In genomic region chr11:11536650-11537049, GRCh38 we compare ENCODE assay signal across 22 cellular contexts.
DNase-seq lines count a peak whose midpoint lies in the region; ATAC-seq and TF ChIP-seq lines count a peak whose summit lies in the region.
"Had no signal": no experiment of that assay in that cellular context is flagged by ENCODE, and none has a peak within 500 bp of the region (broad histone marks: within the 10 kb centered on the region; RNA-seq: fewer than 3 reads in every experiment).

No MANE protein-coding gene starts in this region.

- intact Hi-C loops in heart right ventricle (cut with DNase I) = loop anchor here in 8 of 10 donors (5.0 to 10.0 kb wide), 6 partner anchors 36 to 132 kb away; partner anchors contain the start of gene GALNT18 (in 1 of the 8)
- intact Hi-C loops in Right ventricle myocardium inferior (cut with DNase I) = loop anchor here (2.0 to 10.0 kb wide), 2 partner anchors 84 to 248 kb away; no protein-coding TSS in a partner anchor
- intact Hi-C loops in transverse colon (cut with DNase I; ENCODE audit: low total_unique reads) = no loop called here
- intact Hi-C loops in CD4-positive, alpha-beta T cell (cut with DNase I, micrococcal nuclease) = no loop called here

- peaks cover 86% of the 10 kb centered on the region for H3K4me1 Mint-ChIP-seq in brain
- H3K4me1 Mint-ChIP-seq in CD4-positive, alpha-beta T cell (ENCODE audit: low read depth) = no peaks in the 10 kb centered on the region
- H3K4me1 Mint-ChIP-seq: IgD-negative memory B cell had no signal

- in situ Hi-C loops in transverse colon (cut with MboI; ENCODE audit: low pct_ligation_motif_present in 1 of 4, low pct_unique_long_range_greater_than_20kb in 1 of 4, low sequenced_read_pairs in 3 of 4) = no loop called here

- peak overlapping the region; percentile 53 for H2AFZ ChIP-seq in parathyroid adenoma

- H3K27me3 ChIP-seq in heart right ventricle = no peaks in the 10 kb centered on the region
- no peaks in the 10 kb centered on the region for H3K27me3 ChIP-seq in parathyroid adenoma (ENCODE audit: control insufficient read depth, insufficient read depth, low read length)
- H3K27me3 ChIP-seq in upper lobe of left lung = no peaks in the 10 kb centered on the region
- no peaks in the 10 kb centered on the region for H3K27me3 ChIP-seq in transverse colon
- no peaks in the 10 kb centered on the region for H3K27me3 ChIP-seq in CD4-positive, alpha-beta T cell (ENCODE audit: control insufficient read depth, insufficient read depth, low read length)

- H3K79me2 ChIP-seq in parathyroid adenoma = peaks cover 9% of the 10 kb centered on the region

- H3K27ac ChIP-seq in heart right ventricle (peak overlapping the region in 9 of 10 donors; percentile 78 to 95 (median 87)), parathyroid adenoma (peak overlapping the region; percentile 56), upper lobe of left lung (peak overlapping the region in 3 of 4 donors; percentile 33 to 75 (median 41)), transverse colon (peak overlapping the region in 2 of 4 donors; percentile 5 to 40)
- H3K27ac ChIP-seq in CD4-positive, alpha-beta T cell (ENCODE audit: low read depth, low read length) = no peak overlapping the region
- H3K27ac ChIP-seq: C4-2B had no signal

- H3K4me1 ChIP-seq in heart right ventricle (peaks cover 34 to 100% (median 77%) of the 10 kb centered on the region in 9 donors), parathyroid adenoma (peaks cover 21% of the 10 kb centered on the region), upper lobe of left lung (peaks cover 40 to 54% (median 44%) of the 10 kb centered on the region in 4 donors), transverse colon (peaks cover 3 to 31% (median 21%) of the 10 kb centered on the region in 4 donors)

- H3K4me3 Mint-ChIP-seq in brain = no peak overlapping the region
- H3K4me3 Mint-ChIP-seq in CD4-positive, alpha-beta T cell = no peak overlapping the region
- H3K4me3 Mint-ChIP-seq: IgD-negative memory B cell had no signal

- ATAC-seq in heart right ventricle (no peak), Right ventricle myocardium inferior (no peak), upper lobe of left lung (ENCODE audit: low FRiP score in 2 of 2) (no peak)
- ATAC-seq in CD4-positive, alpha-beta T cell (ENCODE audit: poor library complexity) = no peak

- no peak overlapping the region for H3K9ac ChIP-seq in parathyroid adenoma

- POLR2A ChIA-PET in CD4-positive, alpha-beta T cell (lab: Charles Lee) = interaction anchor here (0.6 kb wide), 1 partner anchor 14 kb away, joined by 5 read pairs; no protein-coding TSS in a partner anchor

- H3K4me3 ChIP-seq in heart right ventricle (no peak overlapping the region), parathyroid adenoma (ENCODE audit: low read depth, low read length) (no peak overlapping the region), upper lobe of left lung (no peak overlapping the region), transverse colon (no peak overlapping the region)

- peaks cover 0 to 2% (median 0%) of the 10 kb centered on the region in 5 experiments for H3K9me3 Mint-ChIP-seq in brain
- H3K9me3 Mint-ChIP-seq in CD4-positive, alpha-beta T cell = no peaks in the 10 kb centered on the region
- H3K9me3 Mint-ChIP-seq: IgD-negative memory B cell had no signal

- no peak overlapping the region for H3K4me2 ChIP-seq in parathyroid adenoma (ENCODE audit: low read length)

- CTCF ChIA-PET in CD4-positive, alpha-beta T cell (lab: Charles Lee) = no interaction called here

- DNase-seq in heart right ventricle = no peak
- no peak for DNase-seq in Right ventricle myocardium inferior (ENCODE audit: missing footprints)
- no peak for DNase-seq in upper lobe of left lung
- DNase-seq in transverse colon = no peak
- no peak for DNase-seq in CD4-positive, alpha-beta T cell
- no peak for DNase-seq in activated CD4-positive, alpha-beta T cell treated with anti-CD3 and anti-CD28 coated beads for 1 hour
- DNase-seq: 8988T, EL, GF-D8, Karpas-422, MV-4-11, NCI-H1105 treated with DMSO at 0.1 percent for 48 hours, NCI-H1694, NCI-H2081, NCI-H2171, NCI-H345, NCI-H524, SHP77 had no signal

- peak overlapping the region in 3 of 5 experiments; percentile 11 to 78 (median 20) for H3K27ac Mint-ChIP-seq in brain
- no peak overlapping the region for H3K27ac Mint-ChIP-seq in CD4-positive, alpha-beta T cell
- H3K27ac Mint-ChIP-seq: IgD-negative memory B cell had no signal

- no peaks in the 10 kb centered on the region for H3K36me3 ChIP-seq in heart right ventricle
- H3K36me3 ChIP-seq in parathyroid adenoma (ENCODE audit: control insufficient read depth, insufficient read depth, low read length) = no peaks in the 10 kb centered on the region
- no peaks in the 10 kb centered on the region for H3K36me3 ChIP-seq in upper lobe of left lung
- H3K36me3 ChIP-seq in transverse colon = no peaks in the 10 kb centered on the region

- no peak for TF ChIP-seq POLR2A in upper lobe of left lung (IDR thresholded peaks at IDR 0.05)
- TF ChIP-seq POLR2A in transverse colon (IDR thresholded peaks at IDR 0.05) = no peak

- TF ChIP-seq EP300 in upper lobe of left lung (IDR thresholded peaks at IDR 0.05) = no peak
- no peak for TF ChIP-seq EP300 in transverse colon (IDR thresholded peaks at IDR 0.05; ENCODE audit: low read depth)

- 69 to 77% methylated on average over 3 of the region's 3 CpGs for WGBS in heart right ventricle, 2 donors
- WGBS in upper lobe of left lung, 2 donors = 63 to 64% methylated on average over 3 of the region's 3 CpGs
- WGBS in transverse colon (ENCODE audit: low coverage in 1 of 2), 2 donors = 73 to 79% methylated on average over 2 to 3 of the region's 3 CpGs

- H3K36me3 Mint-ChIP-seq in brain = no peaks in the 10 kb centered on the region
- H3K36me3 Mint-ChIP-seq in CD4-positive, alpha-beta T cell (ENCODE audit: low read depth) = no peaks in the 10 kb centered on the region

- H3K9me3 ChIP-seq in heart right ventricle = no peaks in the 10 kb centered on the region
- no peaks in the 10 kb centered on the region for H3K9me3 ChIP-seq in parathyroid adenoma (ENCODE audit: control insufficient read depth, low read length)
- H3K9me3 ChIP-seq in upper lobe of left lung = no peaks in the 10 kb centered on the region
- H3K9me3 ChIP-seq in transverse colon = no peaks in the 10 kb centered on the region
- H3K9me3 ChIP-seq in CD4-positive, alpha-beta T cell (ENCODE audit: control insufficient read depth, low read length) = no peaks in the 10 kb centered on the region

- no peak for TF ChIP-seq CTCF in heart right ventricle (IDR thresholded peaks at IDR 0.05)
- TF ChIP-seq CTCF in brain (conservative IDR thresholded peaks at IDR 0.05) = no peak
- TF ChIP-seq CTCF in parathyroid adenoma (IDR thresholded peaks at IDR 0.05) = no peak
- no peak for TF ChIP-seq CTCF in upper lobe of left lung (IDR thresholded peaks at IDR 0.05)
- TF ChIP-seq CTCF in transverse colon (IDR thresholded peaks at IDR 0.05) = no peak
- no peak for TF ChIP-seq CTCF in CD4-positive, alpha-beta T cell (IDR thresholded peaks at IDR 0.05)

- H3K27me3 Mint-ChIP-seq in brain = no peaks in the 10 kb centered on the region
- H3K27me3 Mint-ChIP-seq in CD4-positive, alpha-beta T cell = peaks cover 4% of the 10 kb centered on the region
- H3K27me3 Mint-ChIP-seq: IgD-negative memory B cell had no signal

Comparison
In these comparisons a context has a peak if more than half of its experiments do, and no peak if none do; other contexts are left out.
1. intact Hi-C loops: an anchor here in heart right ventricle (5.0 to 10.0 kb wide) and Right ventricle myocardium inferior (2.0 to 10.0 kb wide); none called in transverse colon and CD4-positive, alpha-beta T cell.